17 cellular contexts compared by ENCODE assay signal in the genomic region with DNA sequence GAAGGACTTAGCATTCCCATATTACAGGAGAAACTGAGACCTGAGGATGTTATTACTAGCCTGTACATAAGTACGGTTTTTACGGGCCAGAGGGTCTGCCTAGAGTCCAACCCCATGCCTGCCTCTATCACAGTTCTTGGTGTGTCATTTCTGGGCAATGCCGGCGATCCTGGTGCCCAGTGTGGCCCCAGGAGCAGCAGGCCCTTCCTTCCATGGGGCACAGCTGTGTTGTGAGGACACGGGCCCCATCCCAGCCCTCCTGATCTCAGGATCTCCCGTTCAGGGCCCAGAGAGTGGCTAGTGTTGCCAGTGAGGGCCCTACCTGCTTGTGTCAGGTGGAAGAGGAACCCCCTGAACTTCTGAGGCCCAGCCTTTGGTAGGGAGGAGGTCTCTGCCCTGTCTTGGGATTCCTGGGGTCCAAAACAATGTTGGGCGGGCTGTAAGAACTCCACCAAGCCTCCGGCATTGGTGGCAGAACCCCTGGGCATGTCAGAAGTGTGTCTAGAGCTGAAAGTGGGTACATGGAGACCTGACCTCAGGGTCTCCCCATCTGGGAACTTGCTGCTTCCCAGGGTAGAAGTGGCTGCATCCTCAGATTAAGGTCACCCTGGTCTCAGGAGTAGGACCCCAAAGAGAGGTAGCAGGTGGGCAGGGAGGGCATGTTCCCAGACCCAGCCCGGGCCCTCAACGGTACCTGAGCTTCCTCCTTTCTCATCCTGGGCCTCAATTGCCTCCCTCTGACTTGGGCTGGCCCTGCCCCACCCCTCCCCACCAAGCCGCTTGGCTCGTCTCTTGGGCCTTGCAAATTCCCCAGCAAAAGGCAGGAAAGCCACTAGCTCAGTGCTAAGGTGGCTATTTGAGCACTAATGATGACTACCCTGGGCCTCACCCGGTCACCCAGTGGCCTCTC.
A peak's percentile ranks its signal among the peaks of the same experiment; 100 is the strongest.
DNase-seq lines count a peak whose midpoint lies in the region; ATAC-seq, FAIRE-seq and TF ChIP-seq lines count a peak whose summit lies in the region.
"Had no signal": no experiment of that assay in that cellular context is flagged by ENCODE, and none has a peak within 500 bp of the region (broad histone marks: within the 10 kb centered on the region; RNA-seq: fewer than 3 reads in every experiment).

No MANE protein-coding gene starts in this region.

- intact Hi-C loops in activated CD4-positive, alpha-beta memory T cell treated with anti-CD3 and anti-CD28 coated beads for 36 hours (cut with micrococcal nuclease) = no loop called here

- H3K36me3 Mint-ChIP-seq in activated CD4-positive, alpha-beta memory T cell treated with anti-CD3 and anti-CD28 coated beads for 36 hours = no peaks in the 10 kb centered on the region

- TF ChIP-seq EP300 in SK-N-SH (IDR thresholded peaks at IDR 0.05; ENCODE audit: borderline replicate concordance in 1 of 2, low read depth in 1 of 2, low read length in 1 of 2) = no peak
- no peak for TF ChIP-seq EP300 in gastroesophageal sphincter (IDR thresholded peaks at IDR 0.05)

- H3F3A ChIP-seq in SK-N-SH (replicated peaks; ENCODE audit: insufficient read depth) = no peaks in the 10 kb centered on the region

- H3K9me3 ChIP-seq in SK-N-SH = no peaks in the 10 kb centered on the region
- H3K9me3 ChIP-seq in gastroesophageal sphincter = no peaks in the 10 kb centered on the region
- H3K9me3 ChIP-seq: gastrocnemius medialis, psoas muscle had no signal

- peaks cover 11 to 63% of the 10 kb centered on the region in 2 experiments; a peak in 3 of 4 replicates for H3K4me1 ChIP-seq in SK-N-SH (ENCODE audit: control insufficient read depth in 1 of 2, insufficient read depth in 2 of 2, low read depth in 1 of 2, low read length in 1 of 2)
- peaks cover 0 to 26% (median 17%) of the 10 kb centered on the region in 3 donors for H3K4me1 ChIP-seq in gastroesophageal sphincter

- H3K9me2 ChIP-seq in SK-N-SH = no peaks in the 10 kb centered on the region

- H3K4me2 ChIP-seq in SK-N-SH = no peak overlapping the region

- H3K9me3 Mint-ChIP-seq in activated CD4-positive, alpha-beta memory T cell treated with anti-CD3 and anti-CD28 coated beads for 36 hours = no peaks in the 10 kb centered on the region

- no peak for TF ChIP-seq POLR2A in gastroesophageal sphincter (IDR thresholded peaks at IDR 0.05)

- H2AFZ ChIP-seq in SK-N-SH (ENCODE audit: low read depth) = no peak overlapping the region

- ATAC-seq in left lobe of liver (no peak), gastroesophageal sphincter (no peak)
- ATAC-seq: gastrocnemius medialis, psoas muscle had no signal

- H3K4me3 Mint-ChIP-seq in activated CD4-positive, alpha-beta memory T cell treated with anti-CD3 and anti-CD28 coated beads for 36 hours = no peak overlapping the region

- 74% methylated on average over 7 of the region's 13 CpGs for WGBS in SK-N-SH (ENCODE audit: low lambda C conversion rate)
- WGBS in gastroesophageal sphincter (ENCODE audit: low coverage in 1 of 2), 2 donors = 81 to 100% methylated on average over 2 to 3 of the region's 13 CpGs

- no peak for TF ChIP-seq RAD21 in SK-N-SH (IDR thresholded peaks at IDR 0.05; ENCODE audit: low read length)

- no peak for FAIRE-seq in RCC 7860 (lab: Jason Lieb, UNC)
- FAIRE-seq: endothelial cell of umbilical vein had no signal

- POLR2A ChIA-PET in activated CD4-positive, alpha-beta memory T cell treated with anti-CD3 and anti-CD28 coated beads for 36 hours (lab: Charles Lee) = no interaction called here
- POLR2A ChIA-PET in SK-N-SH (lab: Yijun Ruan, JAX) = no interaction called here

- no peaks in the 10 kb centered on the region for H3K79me2 ChIP-seq in SK-N-SH (ENCODE audit: insufficient read depth)

- H3K36me3 ChIP-seq in SK-N-SH (replicated peaks in 1 of 2; ENCODE audit: control insufficient read depth in 1 of 2, insufficient read depth in 2 of 2, low read length in 1 of 2) = no peaks in the 10 kb centered on the region
- no peaks in the 10 kb centered on the region for H3K36me3 ChIP-seq in gastroesophageal sphincter
- H3K36me3 ChIP-seq: gastrocnemius medialis had no signal

- no peak overlapping the region for H3K9ac ChIP-seq in SK-N-SH

- no peak for TF ChIP-seq CTCF in SK-N-SH (IDR thresholded peaks at IDR 0.05)
- no peak for TF ChIP-seq CTCF in gastroesophageal sphincter (IDR thresholded peaks at IDR 0.05)

- H3K27ac Mint-ChIP-seq in activated CD4-positive, alpha-beta memory T cell treated with anti-CD3 and anti-CD28 coated beads for 36 hours = no peak overlapping the region

- H3K4me3 ChIP-seq in SK-N-SH (ENCODE audit: low read depth in 2 of 2, low read length in 1 of 2) = no peak overlapping the region
- no peak overlapping the region for H3K4me3 ChIP-seq in gastroesophageal sphincter
- H3K4me3 ChIP-seq: gastrocnemius medialis, psoas muscle had no signal

- CTCF ChIA-PET in activated CD4-positive, alpha-beta memory T cell treated with anti-CD3 and anti-CD28 coated beads for 36 hours (lab: Charles Lee) = no interaction called here
- CTCF ChIA-PET in SK-N-SH (lab: Yijun Ruan, JAX) = interaction anchor here (1.6 to 8.5 kb wide), 3 partner anchors 24 to 242 kb away, joined by 3 to 96 read pairs (median 72); a partner anchor contains a TSS

- H3K27me3 Mint-ChIP-seq in activated CD4-positive, alpha-beta memory T cell treated with anti-CD3 and anti-CD28 coated beads for 36 hours = no peaks in the 10 kb centered on the region

- H3K4me1 Mint-ChIP-seq in activated CD4-positive, alpha-beta memory T cell treated with anti-CD3 and anti-CD28 coated beads for 36 hours (ENCODE audit: low read depth) = peaks cover 13% of the 10 kb centered on the region

- no peaks in the 10 kb centered on the region for H4K20me1 ChIP-seq in SK-N-SH (ENCODE audit: insufficient read depth)

- H3K27ac ChIP-seq in SK-N-SH (ENCODE audit: low read depth in 2 of 2, low read length in 1 of 2) (no peak overlapping the region; a peak in 1 of 4 replicates), gastroesophageal sphincter (no peak overlapping the region)
- H3K27ac ChIP-seq: gastrocnemius medialis, psoas muscle had no signal

- H3K27me3 ChIP-seq in SK-N-SH (ENCODE audit: insufficient read depth) (no peaks in the 10 kb centered on the region), gastroesophageal sphincter (no peaks in the 10 kb centered on the region)
- H3K27me3 ChIP-seq: gastrocnemius medialis had no signal

- peak; percentile 31 for DNase-seq in activated effector memory CD4-positive, alpha-beta T cell treated with anti-CD3 and anti-CD28 coated beads, Interleukin-2, amount 50 U/mL, for 16 hours
- DNase-seq in activated effector memory CD4-positive, alpha-beta T cell treated with Interleukin-2 at 50 U/mL for 16 hours = no peak
- DNase-seq in activated CD4-positive, alpha-beta memory T cell treated with anti-CD3 and anti-CD28 coated beads for 36 hours = peak; percentile 1
- DNase-seq in left lobe of liver (ENCODE audit: low spot score) = peak; percentile 37
- peak; percentile 15 for DNase-seq in stimulated activated CD8-positive, alpha-beta memory T cell treated with anti-CD3 and anti-CD28 coated beads, Interleukin-4, amount 100 ng/mL, for 48 hours
- DNase-seq in SK-N-SH = no peak
- no peak for DNase-seq in RCC 7860 (ENCODE audit: low spot score)
- DNase-seq: cerebellar nuclear complex, COR-L47, gastrocnemius medialis, GDM1, HCEC 1CT, NCI-H1092 treated with DMSO at 0.1 percent for 48 hours, SHP77 treated with DMSO at 0.1 percent for 48 hours had no signal

TF ChIP-seq in SK-N-SH, 30 proteins besides CTCF, POLR2A, EP300 and RAD21:
- TF ChIP-seq TCF12 (IDR thresholded peaks at IDR 0.05) (no peak), GATA2 (CRISPR knock-in tag; IDR thresholded peaks at IDR 0.05) (no peak), FOXM1 (IDR thresholded peaks at IDR 0.05; ENCODE audit: low read depth) (no peak), EZH2phosphoT487 (IDR thresholded peaks at IDR 0.05; ENCODE audit: borderline replicate concordance, low read depth) (no peak), NRF1 (IDR thresholded peaks at IDR 0.05; ENCODE audit: low read depth, low read length) (no peak), YY1 (IDR thresholded peaks at IDR 0.05; ENCODE audit: low read depth) (no peak), MEF2A (IDR thresholded peaks at IDR 0.05; ENCODE audit: borderline replicate concordance, low read depth) (no peak), TAF1 (IDR thresholded peaks at IDR 0.05; ENCODE audit: borderline replicate concordance, low read depth, low read length) (no peak), GABPA (IDR thresholded peaks at IDR 0.05; ENCODE audit: low read depth) (no peak), SMC3 (IDR thresholded peaks at IDR 0.05; ENCODE audit: low read depth, low read length) (no peak), SIN3A (IDR thresholded peaks at IDR 0.05; ENCODE audit: borderline replicate concordance, low read depth, low read length) (no peak), NFIC (IDR thresholded peaks at IDR 0.05; ENCODE audit: borderline replicate concordance) (no peak), RCOR1 (IDR thresholded peaks at IDR 0.05; ENCODE audit: low read length) (no peak), FOSL2 (IDR thresholded peaks at IDR 0.05; ENCODE audit: borderline replicate concordance, low read depth) (no peak)
- TF ChIP-seq, protein P1, sequence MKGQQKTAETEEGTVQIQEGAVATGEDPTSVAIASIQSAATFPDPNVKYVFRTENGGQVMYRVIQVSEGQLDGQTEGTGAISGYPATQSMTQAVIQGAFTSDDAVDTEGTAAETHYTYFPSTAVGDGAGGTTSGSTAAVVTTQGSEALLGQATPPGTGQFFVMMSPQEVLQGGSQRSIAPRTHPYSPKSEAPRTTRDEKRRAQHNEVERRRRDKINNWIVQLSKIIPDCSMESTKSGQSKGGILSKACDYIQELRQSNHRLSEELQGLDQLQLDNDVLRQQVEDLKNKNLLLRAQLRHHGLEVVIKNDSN (IDR thresholded peaks at IDR 0.05; ENCODE audit: borderline replicate concordance, low read depth) = no peak

Comparison
In these comparisons a context has a peak if more than half of its experiments do, and no peak if none do; other contexts are left out.
1. DNase-seq: peak in activated effector memory CD4-positive, alpha-beta T cell treated with anti-CD3 and anti-CD28 coated beads, Interleukin-2, amount 50 U/mL, for 16 hours (single experiment), activated CD4-positive, alpha-beta memory T cell treated with anti-CD3 and anti-CD28 coated beads for 36 hours (single experiment), left lobe of liver (single experiment) and stimulated activated CD8-positive, alpha-beta memory T cell treated with anti-CD3 and anti-CD28 coated beads, Interleukin-4, amount 100 ng/mL, for 48 hours (single experiment); none in activated effector memory CD4-positive, alpha-beta T cell treated with Interleukin-2 at 50 U/mL for 16 hours (single experiment), SK-N-SH (single experiment) and RCC 7860 (single experiment).